ENCODE assay signal across 1 cellular context in genomic region chr7:21753071-21753470, GRCh38.
TF ChIP-seq lines count a peak whose summit lies in the region.

No MANE protein-coding gene starts in this region.

TF ChIP-seq in WTC11, 78 proteins besides CTCF, POLR2A, EP300 and RAD21 (continued from another document):
- TF ChIP-seq KAT7 (CRISPR knock-in tag; IDR thresholded peaks at IDR 0.05; ENCODE audit: borderline replicate concordance) (no peak), PRRX2 (CRISPR knock-in tag; IDR thresholded peaks at IDR 0.05) (no peak), USF2 (CRISPR knock-in tag; IDR thresholded peaks at IDR 0.05) (no peak), ZNF532 (CRISPR knock-in tag; IDR thresholded peaks at IDR 0.05; ENCODE audit: borderline replicate concordance) (no peak), USF1 (CRISPR knock-in tag; IDR thresholded peaks at IDR 0.05) (no peak), ZBTB21 (CRISPR knock-in tag; IDR thresholded peaks at IDR 0.05; ENCODE audit: borderline replicate concordance) (no peak), E2F4 (CRISPR knock-in tag; IDR thresholded peaks at IDR 0.05; ENCODE audit: borderline replicate concordance, low read depth) (no peak), NR1H2 (CRISPR knock-in tag; IDR thresholded peaks at IDR 0.05) (no peak), IRF2 (CRISPR knock-in tag; IDR thresholded peaks at IDR 0.05; ENCODE audit: borderline replicate concordance, low read depth) (no peak), ATF6 (CRISPR knock-in tag; IDR thresholded peaks at IDR 0.05) (no peak), TP53 (CRISPR knock-in tag; IDR thresholded peaks at IDR 0.05) (no peak)
TF ChIP-seq in WTC11: peak in this region for 0.
